Comparison of ENCODE assay signal across 13 cellular contexts in the genomic region with DNA sequence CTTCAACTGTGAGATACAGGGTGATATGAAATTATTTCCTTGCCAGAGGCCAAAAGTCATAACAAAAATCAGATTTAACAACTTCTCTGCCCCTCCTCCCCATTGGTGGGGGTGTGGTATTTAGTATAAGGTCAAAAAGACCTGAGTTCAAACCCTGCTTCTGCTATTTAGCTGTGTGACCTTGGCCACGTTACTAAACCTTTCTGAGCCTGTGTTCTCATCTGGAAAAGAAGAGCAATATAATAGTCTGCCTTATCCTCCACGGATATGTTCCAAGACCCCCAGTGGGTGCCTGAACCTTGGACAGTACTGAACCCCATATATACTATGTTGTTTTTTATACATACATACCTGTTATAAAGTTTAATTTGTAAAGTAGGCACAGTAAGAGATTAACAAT. TPM values are rescaled to one million over a fixed set of nuclear protein-coding genes. Genes with fewer than 3 reads are reported as not detected.
DNase-seq lines count a peak whose midpoint lies in the region; ATAC-seq and TF ChIP-seq lines count a peak whose summit lies in the region.
"Had no signal": no experiment of that assay in that cellular context is flagged by ENCODE, and none has a peak within 500 bp of the region (broad histone marks: within the 10 kb centered on the region; RNA-seq: fewer than 3 reads in every experiment).

No MANE protein-coding gene starts in this region.

- H3K4me3 Mint-ChIP-seq in brain, result peak overlapping the region in 4 of 5 experiments; percentile 55 to 95 (median 84)
- peak overlapping the region; percentile 97 for H3K4me3 Mint-ChIP-seq in natural killer cell

- H3K9me3 Mint-ChIP-seq in brain (peaks cover 0 to 3% (median 0%) of the 10 kb centered on the region in 5 experiments), natural killer cell (no peaks in the 10 kb centered on the region)

- DNase-seq in right atrium auricular region (ENCODE audit: low spot score) (no peak), cardiac septum (ENCODE audit: low spot score) (no peak), natural killer cell (no peak), mucosa of descending colon (no peak), SK-N-DZ (ENCODE audit: low spot score) (no peak)
- DNase-seq: activated CD8-positive, alpha-beta memory T cell treated with anti-CD3 and anti-CD28 coated beads, Interleukin-2, amount 50 U/mL, for 4 hours; AML-193; aorta; MV-4-11; NCI-H446 treated with DMSO at 0.1 percent for 48 hours had no signal

- H3K4me1 ChIP-seq in right atrium auricular region (peaks cover 0 to 66% of the 10 kb centered on the region in 2 donors), mucosa of descending colon (ENCODE audit: low read depth) (peaks cover 2% of the 10 kb centered on the region)

- no peak for ATAC-seq in natural killer cell
- no peak for ATAC-seq in mucosa of descending colon
- no peak for ATAC-seq in HG02885 (IDR thresholded peaks at IDR 0.05; ENCODE audit: poor library complexity, unreplicated experiment)
- no peak for ATAC-seq in GM21526 (IDR thresholded peaks at IDR 0.05; ENCODE audit: low FRiP score, unreplicated experiment)

- H3K27me3 Mint-ChIP-seq in brain (peaks cover 12% of the 10 kb centered on the region), natural killer cell (ENCODE audit: low read depth in 2 of 2) (no peaks in the 10 kb centered on the region)

- H3K36me3 Mint-ChIP-seq in brain (peaks cover 28% of the 10 kb centered on the region), natural killer cell (no peaks in the 10 kb centered on the region)

- intact Hi-C loops in cardiac septum (cut with DNase I), result no loop called here
- intact Hi-C loops in natural killer cell (cut with micrococcal nuclease), result no loop called here
- intact Hi-C loops in mucosa of descending colon (cut with DNase I, micrococcal nuclease), result no loop called here

- H3K4me1 Mint-ChIP-seq in brain (peaks cover 69% of the 10 kb centered on the region), natural killer cell (peaks cover 78 to 79% of the 10 kb centered on the region in 2 donors)

- H3K4me3 ChIP-seq in right atrium auricular region (peak overlapping the region in 1 of 2 donors; percentile 97), mucosa of descending colon (no peak overlapping the region)

- no peaks in the 10 kb centered on the region for H3K27me3 ChIP-seq in right atrium auricular region

- H3K36me3 ChIP-seq in right atrium auricular region (no peaks in the 10 kb centered on the region), mucosa of descending colon (ENCODE audit: low read depth) (no peaks in the 10 kb centered on the region)

- peak overlapping the region; percentile 9 to 99 for H3K27ac ChIP-seq in right atrium auricular region

- TF ChIP-seq CTCF in right atrium auricular region (IDR thresholded peaks at IDR 0.05) (no peak), brain (conservative IDR thresholded peaks at IDR 0.05) (no peak), natural killer cell (IDR thresholded peaks at IDR 0.05) (no peak), mucosa of descending colon (IDR thresholded peaks at IDR 0.05) (no peak)

- H3K27ac Mint-ChIP-seq in brain (peak overlapping the region in 1 of 5 experiments; percentile 67), natural killer cell (peak overlapping the region; percentile 91 to 96)

- H3K9me3 ChIP-seq in right atrium auricular region (no peaks in the 10 kb centered on the region), mucosa of descending colon (no peaks in the 10 kb centered on the region)

RNA-seq across cellular contexts. Expression of a gene that starts 3.7 kb away (rescaled TPM):
- total RNA-seq in right atrium auricular region (100 to 1,000 TPM in 1 of 2 donors, 10 to 100 TPM in 1; 38.5 to 105 TPM), cardiac septum (194 TPM), natural killer cell (100 to 1,000 TPM in 1 of 3 donors, 10 to 100 TPM in 2; 73.9 to 105 (median 84.6) TPM), mucosa of descending colon (10 to 100 TPM; 27.9 to 67.0 (median 30.1) TPM)
- polyA plus RNA-seq in brain (ENCODE audit: insufficient read depth, low read depth, low replicate concordance), result 25.9 TPM
- polyA plus RNA-seq in SK-N-DZ (2014; cell fraction: cytosol; rRNA removed), result 16.9 and 26.3 TPM in 2 replicates
- polyA plus RNA-seq in SK-N-DZ (2014; cell fraction: nucleus; rRNA removed), result 11.6 and 14.7 TPM in 2 replicates
